ENCODE assay signal across 9 cellular contexts in the genomic region with DNA sequence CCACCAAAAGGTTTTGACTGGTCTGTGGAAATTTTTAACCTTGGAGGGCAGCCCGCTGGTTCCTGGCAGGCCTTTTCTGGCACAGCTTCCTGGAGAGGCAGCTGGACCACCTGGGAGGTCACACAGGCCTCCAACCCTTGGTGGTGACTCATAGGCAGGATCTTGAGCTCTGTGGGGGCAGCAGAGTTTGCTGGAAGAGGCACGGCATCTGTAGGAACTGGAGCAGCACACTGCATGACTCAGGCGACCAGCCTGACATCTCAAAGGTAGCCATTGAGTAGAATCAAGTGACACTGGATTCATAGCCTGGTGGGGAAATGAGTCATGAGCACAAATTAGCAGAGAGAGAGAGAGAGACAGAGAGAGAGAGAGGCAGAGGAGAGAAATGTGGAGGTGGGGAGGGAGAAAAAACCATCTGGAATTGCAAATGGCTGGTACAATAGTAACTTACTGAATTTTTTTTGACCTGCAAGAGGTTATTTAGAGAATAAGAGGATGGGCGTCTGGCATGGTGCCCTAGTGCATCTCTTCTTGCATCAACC. TPM values are rescaled to one million over a fixed set of nuclear protein-coding genes. Genes with fewer than 3 reads are reported as not detected.
DNase-seq lines count a peak whose midpoint lies in the region; ATAC-seq, FAIRE-seq and TF ChIP-seq lines count a peak whose summit lies in the region.
"Had no signal": no experiment of that assay in that cellular context is flagged by ENCODE, and none has a peak within 500 bp of the region (broad histone marks: within the 10 kb centered on the region; RNA-seq: fewer than 3 reads in every experiment).

No MANE protein-coding gene starts in this region.

- DNase-seq in AG09309 (ENCODE audit: low read depth) (peak; percentile 66), HS-27A (ENCODE audit: low read depth) (peak; percentile 56), keratinocyte (ENCODE audit: low read depth, low spot score) (peak; percentile 85), NCI-H526 treated with DMSO at 0.1 percent for 48 hours (lab: John Stamatoyannopoulos, UW) (no peak)
- DNase-seq in activated effector memory CD4-positive, alpha-beta T cell treated with Interleukin-2 at 50 U/mL for 16 hours = no peak

- dilution Hi-C loops in keratinocyte (cut with MboI; ENCODE audit: extremely low pct_ligation_motif_present, low sequenced_read_pairs) = loop anchor here (25.0 kb wide), 1 partner anchor 538 kb away; no protein-coding TSS in a partner anchor

- no peak overlapping the region for H2AFZ ChIP-seq in keratinocyte (ENCODE audit: control insufficient read depth, low read length)

- H3K4me3 ChIP-seq in AG09309 (ENCODE audit: control insufficient read depth, low read depth, low read length) = no peak overlapping the region
- H3K4me3 ChIP-seq in keratinocyte (ENCODE audit: control insufficient read depth in 2 of 3, extremely low read depth in 1 of 3, insufficient read depth in 2 of 3, low read depth in 1 of 3, low read length in 3 of 3) = no peak overlapping the region

- no peak overlapping the region for H3K4me3 Mint-ChIP-seq in activated T-helper 17 cell treated with anti-CD3 and anti-CD28 coated beads, Interleukin-2, amount 50 U/mL, for 72 hours
- H3K4me3 Mint-ChIP-seq in stimulated activated memory B cell treated with anti-CD40 and anti-IgM and Interleukin-4, amounts not matched to agents 10 μg/mL and 1 μg/mL and 100 μg/mL, for 72 hours = no peak overlapping the region
- H3K4me3 Mint-ChIP-seq: dendritic cell treated with granulocyte-macrophage colony-stimulating factor and Interleukin-4, amounts not matched to agents 40 ng/mL and 50 ng/mL, for 4 days had no signal

- FAIRE-seq in keratinocyte (lab: Jason Lieb, UNC) = peak; percentile 94

- no peaks in the 10 kb centered on the region for H3K9me1 ChIP-seq in keratinocyte (ENCODE audit: control insufficient read depth, extremely low read depth, insufficient read depth, low read length)

- TF ChIP-seq CTCF in AG09309 (IDR thresholded peaks at IDR 0.05; ENCODE audit: control insufficient read depth, insufficient read depth, low read depth, low read length, missing control alignments) = no peak
- TF ChIP-seq CTCF in keratinocyte (optimal IDR thresholded peaks at IDR 0.05 in 1 of 3, IDR thresholded peaks at IDR 0.05 in 1 of 3, conservative IDR thresholded peaks at IDR 0.05 in 1 of 3; ENCODE audit: extremely low read depth in 1 of 3, insufficient read depth in 2 of 3, low read length in 3 of 3) = no peak

- no peaks in the 10 kb centered on the region for H3K4me1 Mint-ChIP-seq in activated T-helper 17 cell treated with anti-CD3 and anti-CD28 coated beads, Interleukin-2, amount 50 U/mL, for 72 hours
- H3K4me1 Mint-ChIP-seq in stimulated activated memory B cell treated with anti-CD40 and anti-IgM and Interleukin-4, amounts not matched to agents 10 μg/mL and 1 μg/mL and 100 μg/mL, for 72 hours = no peaks in the 10 kb centered on the region

- no peaks in the 10 kb centered on the region for H3K36me3 Mint-ChIP-seq in activated T-helper 17 cell treated with anti-CD3 and anti-CD28 coated beads, Interleukin-2, amount 50 U/mL, for 72 hours (ENCODE audit: low read depth)
- H3K36me3 Mint-ChIP-seq in stimulated activated memory B cell treated with anti-CD40 and anti-IgM and Interleukin-4, amounts not matched to agents 10 μg/mL and 1 μg/mL and 100 μg/mL, for 72 hours = no peaks in the 10 kb centered on the region

- H3K9me3 ChIP-seq in keratinocyte (ENCODE audit: control insufficient read depth, low read depth, low read length) = no peaks in the 10 kb centered on the region

- H3K4me2 ChIP-seq in keratinocyte (ENCODE audit: control insufficient read depth, extremely low read depth, insufficient read depth, low read depth, low read length) = peak overlapping the region; percentile 12

- no peaks in the 10 kb centered on the region for H3K27me3 Mint-ChIP-seq in activated T-helper 17 cell treated with anti-CD3 and anti-CD28 coated beads, Interleukin-2, amount 50 U/mL, for 72 hours
- H3K27me3 Mint-ChIP-seq in stimulated activated memory B cell treated with anti-CD40 and anti-IgM and Interleukin-4, amounts not matched to agents 10 μg/mL and 1 μg/mL and 100 μg/mL, for 72 hours = peaks cover 78% of the 10 kb centered on the region

- no peaks in the 10 kb centered on the region for H3K79me2 ChIP-seq in keratinocyte (ENCODE audit: control insufficient read depth, insufficient read depth, low read length)

- ATAC-seq in activated T-helper 17 cell treated with anti-CD3 and anti-CD28 coated beads, Interleukin-2, amount 50 U/mL, for 72 hours (replicated peaks) = peak; percentile 81
- no peak for ATAC-seq in GM21825 (IDR thresholded peaks at IDR 0.05; ENCODE audit: unreplicated experiment)
- no peak for ATAC-seq in stimulated activated memory B cell treated with anti-CD40 and anti-IgM and Interleukin-4, amounts not matched to agents 10 μg/mL and 1 μg/mL and 100 μg/mL, for 72 hours

- peak overlapping the region; percentile 3 for H3K27ac ChIP-seq in keratinocyte (ENCODE audit: control insufficient read depth, insufficient read depth, low read length)

- H3K27me3 ChIP-seq in keratinocyte (ENCODE audit: control insufficient read depth, extremely low read depth, insufficient read depth, low read length) = no peaks in the 10 kb centered on the region

- H3K27ac Mint-ChIP-seq in activated T-helper 17 cell treated with anti-CD3 and anti-CD28 coated beads, Interleukin-2, amount 50 U/mL, for 72 hours = no peak overlapping the region
- no peak overlapping the region for H3K27ac Mint-ChIP-seq in stimulated activated memory B cell treated with anti-CD40 and anti-IgM and Interleukin-4, amounts not matched to agents 10 μg/mL and 1 μg/mL and 100 μg/mL, for 72 hours
- H3K27ac Mint-ChIP-seq: dendritic cell treated with granulocyte-macrophage colony-stimulating factor and Interleukin-4, amounts not matched to agents 40 ng/mL and 50 ng/mL, for 4 days had no signal

- no peak overlapping the region for H3K9ac ChIP-seq in keratinocyte (ENCODE audit: control insufficient read depth, extremely low read depth, insufficient read depth, low read length)

- peaks cover 36% of the 10 kb centered on the region for H3K4me1 ChIP-seq in keratinocyte (ENCODE audit: control insufficient read depth, extremely low read depth, insufficient read depth, low read length)

- no peaks in the 10 kb centered on the region for H3K9me3 Mint-ChIP-seq in activated T-helper 17 cell treated with anti-CD3 and anti-CD28 coated beads, Interleukin-2, amount 50 U/mL, for 72 hours
- H3K9me3 Mint-ChIP-seq in stimulated activated memory B cell treated with anti-CD40 and anti-IgM and Interleukin-4, amounts not matched to agents 10 μg/mL and 1 μg/mL and 100 μg/mL, for 72 hours = no peaks in the 10 kb centered on the region
- H3K9me3 Mint-ChIP-seq: dendritic cell treated with granulocyte-macrophage colony-stimulating factor and Interleukin-4, amounts not matched to agents 40 ng/mL and 50 ng/mL, for 4 days had no signal

- H3K36me3 ChIP-seq in keratinocyte (ENCODE audit: control insufficient read depth in 2 of 2, extremely low read depth in 1 of 2, insufficient read depth in 2 of 2, low read length in 2 of 2) = no peaks in the 10 kb centered on the region

- H4K20me1 ChIP-seq in keratinocyte (ENCODE audit: control insufficient read depth, extremely low read depth, insufficient read depth, low read length) = no peaks in the 10 kb centered on the region

RNA-seq across cellular contexts. Expression of a gene that starts 57.4 kb away (rescaled TPM):
- under 1 TPM in 1 of 2 donors, not detected in 1; 0.21 TPM for total RNA-seq in activated T-helper 17 cell treated with anti-CD3 and anti-CD28 coated beads, Interleukin-2, amount 50 U/mL, for 72 hours
- 0.04 to 0.26 TPM (median 0.06 TPM) in 3 replicates for polyA plus RNA-seq in keratinocyte
- 0.27 TPM for polyA plus RNA-seq in keratinocyte (2011; ENCODE audit: low read depth)
- polyA plus RNA-seq in keratinocyte (2011; cell fraction: cytosol; rRNA removed) = 0.05 and 0.13 TPM in 2 replicates
- polyA plus RNA-seq in keratinocyte (2011; cell fraction: nucleus; rRNA removed) = 0.13 and 0.21 TPM in 2 replicates
- 0.58 TPM in 1 of 2 replicates, not detected in the other for polyA plus RNA-seq in keratinocyte (2012; ENCODE audit: low replicate concordance)
- 0.92 TPM in 1 of 3 replicates, not detected in the others for polyA minus RNA-seq in keratinocyte
- not detected for polyA minus RNA-seq in keratinocyte (2011; cell fraction: cytosol; rRNA and poly(A)+ RNA removed)
- not detected in 2 replicates for polyA minus RNA-seq in keratinocyte (2011; cell fraction: nucleus; rRNA and poly(A)+ RNA removed)

Comparison
In these comparisons a context has a peak if more than half of its experiments do, and no peak if none do; other contexts are left out.
1. DNase-seq: peak in AG09309 (single experiment), HS-27A (single experiment) and keratinocyte (single experiment); none in activated effector memory CD4-positive, alpha-beta T cell treated with Interleukin-2 at 50 U/mL for 16 hours (single experiment) and NCI-H526 treated with DMSO at 0.1 percent for 48 hours (single experiment).